In the genomic region with DNA sequence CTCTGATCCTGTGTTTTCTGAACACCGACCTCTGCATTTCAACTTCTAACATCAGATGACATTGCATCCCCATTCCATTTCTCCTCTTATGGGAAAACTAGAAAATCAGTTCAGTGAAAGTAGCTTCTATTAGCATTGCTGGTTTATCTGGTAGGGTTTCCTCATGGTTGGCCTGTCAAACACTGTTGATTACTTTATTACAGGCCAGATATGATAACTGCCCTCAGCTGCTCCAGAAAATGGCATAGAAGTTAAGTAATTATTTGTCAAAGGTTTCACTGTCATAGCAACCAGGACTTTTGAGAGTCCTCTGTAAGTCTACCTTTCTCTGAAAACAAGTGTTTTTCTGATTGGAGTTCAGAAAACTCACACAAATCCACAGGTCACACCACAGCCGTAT, we compare ENCODE assay signal across 1 cellular context.
TF ChIP-seq lines count a peak whose summit lies in the region.

No MANE protein-coding gene starts in this region.

TF ChIP-seq in liver, 16 proteins besides CTCF, POLR2A, EP300 and RAD21 (continued from another document):
- TF ChIP-seq FOXA2 (IDR thresholded peaks at IDR 0.05): no peak
